Comparison of ENCODE assay signal across 1 cellular context in the genomic region with DNA sequence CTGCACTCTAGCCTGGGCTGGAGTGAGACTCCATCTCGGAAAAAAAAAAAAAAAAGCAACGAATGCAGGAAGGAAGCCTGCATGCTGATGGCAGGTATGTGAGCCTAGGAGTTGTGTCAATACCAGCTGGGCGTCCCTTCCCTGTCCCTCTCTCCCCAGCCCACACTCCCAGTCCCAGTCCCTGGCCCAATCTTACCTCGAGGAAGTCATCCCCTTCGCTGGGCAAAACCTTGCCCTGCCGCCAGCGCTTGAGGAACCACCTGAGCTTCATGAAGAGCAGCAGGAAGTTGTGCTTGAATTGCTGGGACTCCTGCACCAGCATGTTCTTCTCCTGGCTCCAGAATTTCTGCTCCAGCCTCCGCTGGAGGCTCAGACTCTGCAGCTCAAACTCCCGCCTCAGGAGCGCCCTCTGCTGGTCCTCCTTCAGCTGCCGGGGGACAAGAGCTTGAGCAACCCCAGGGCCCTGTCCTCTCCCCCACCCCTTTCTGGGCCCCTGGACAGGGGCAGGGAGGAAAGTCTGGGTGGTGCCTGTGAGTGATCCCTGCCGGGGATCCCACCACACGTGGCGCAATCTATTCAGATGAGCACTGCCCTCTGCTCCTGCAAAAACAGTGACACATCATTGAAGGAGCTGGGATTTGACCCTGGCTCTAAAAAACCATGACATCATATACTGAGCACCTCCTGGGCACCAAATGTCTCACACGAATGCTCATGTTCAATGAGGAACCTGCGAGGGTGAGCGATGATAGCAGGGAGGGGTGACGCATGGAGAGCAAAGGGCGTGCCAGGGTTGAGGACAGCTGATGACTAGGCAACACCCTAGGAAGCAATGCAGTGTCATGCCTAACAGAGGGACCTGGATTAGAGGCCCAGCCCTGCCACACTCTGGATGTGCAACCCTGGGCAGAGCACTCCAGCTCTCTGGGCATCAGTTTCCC.
TF ChIP-seq lines count a peak whose summit lies in the region.

No MANE protein-coding gene starts in this region.

TF ChIP-seq in A549, 52 proteins besides CTCF, POLR2A, EP300 and RAD21 (continued from another document):
- TF ChIP-seq ZSCAN20 (CRISPR knock-in tag; IDR thresholded peaks at IDR 0.05) (no peak), SREBF2 (IDR thresholded peaks at IDR 0.05) (no peak), HOXB13 (CRISPR knock-in tag; IDR thresholded peaks at IDR 0.05; ENCODE audit: low read depth) (no peak), NPAS2 (CRISPR knock-in tag; IDR thresholded peaks at IDR 0.05; ENCODE audit: borderline replicate concordance) (no peak), MAX (IDR thresholded peaks at IDR 0.05) (peak; percentile 30; the same call in 1 of the 2 replicates), FOSL2 (IDR thresholded peaks at IDR 0.05) (no peak), FOSL2 (CRISPR knock-in tag; IDR thresholded peaks at IDR 0.05) (peak; percentile 48; the same call in 1 of the 2 replicates), TFCP2L1 (CRISPR knock-in tag; IDR thresholded peaks at IDR 0.05) (0 out of 2 replicates have a peak, but pooled peaks have one; percentile 33), PHF8 (IDR thresholded peaks at IDR 0.05; ENCODE audit: borderline replicate concordance, low read depth) (no peak), JUNB (IDR thresholded peaks at IDR 0.05) (no peak), ESRRA (IDR thresholded peaks at IDR 0.05; ENCODE audit: borderline replicate concordance, low read length) (no peak), SMC3 (IDR thresholded peaks at IDR 0.05) (peak; percentile 58), MYC (IDR thresholded peaks at IDR 0.05; ENCODE audit: borderline replicate concordance, low read length) (no peak; the same call in 1 of the 2 replicates), GATA3 (IDR thresholded peaks at IDR 0.05; ENCODE audit: borderline replicate concordance) (no peak), E2F6 (IDR thresholded peaks at IDR 0.05; ENCODE audit: borderline replicate concordance, low read depth) (no peak), FOXS1 (CRISPR knock-in tag; IDR thresholded peaks at IDR 0.05) (no peak)
- TF ChIP-seq, protein P1, sequence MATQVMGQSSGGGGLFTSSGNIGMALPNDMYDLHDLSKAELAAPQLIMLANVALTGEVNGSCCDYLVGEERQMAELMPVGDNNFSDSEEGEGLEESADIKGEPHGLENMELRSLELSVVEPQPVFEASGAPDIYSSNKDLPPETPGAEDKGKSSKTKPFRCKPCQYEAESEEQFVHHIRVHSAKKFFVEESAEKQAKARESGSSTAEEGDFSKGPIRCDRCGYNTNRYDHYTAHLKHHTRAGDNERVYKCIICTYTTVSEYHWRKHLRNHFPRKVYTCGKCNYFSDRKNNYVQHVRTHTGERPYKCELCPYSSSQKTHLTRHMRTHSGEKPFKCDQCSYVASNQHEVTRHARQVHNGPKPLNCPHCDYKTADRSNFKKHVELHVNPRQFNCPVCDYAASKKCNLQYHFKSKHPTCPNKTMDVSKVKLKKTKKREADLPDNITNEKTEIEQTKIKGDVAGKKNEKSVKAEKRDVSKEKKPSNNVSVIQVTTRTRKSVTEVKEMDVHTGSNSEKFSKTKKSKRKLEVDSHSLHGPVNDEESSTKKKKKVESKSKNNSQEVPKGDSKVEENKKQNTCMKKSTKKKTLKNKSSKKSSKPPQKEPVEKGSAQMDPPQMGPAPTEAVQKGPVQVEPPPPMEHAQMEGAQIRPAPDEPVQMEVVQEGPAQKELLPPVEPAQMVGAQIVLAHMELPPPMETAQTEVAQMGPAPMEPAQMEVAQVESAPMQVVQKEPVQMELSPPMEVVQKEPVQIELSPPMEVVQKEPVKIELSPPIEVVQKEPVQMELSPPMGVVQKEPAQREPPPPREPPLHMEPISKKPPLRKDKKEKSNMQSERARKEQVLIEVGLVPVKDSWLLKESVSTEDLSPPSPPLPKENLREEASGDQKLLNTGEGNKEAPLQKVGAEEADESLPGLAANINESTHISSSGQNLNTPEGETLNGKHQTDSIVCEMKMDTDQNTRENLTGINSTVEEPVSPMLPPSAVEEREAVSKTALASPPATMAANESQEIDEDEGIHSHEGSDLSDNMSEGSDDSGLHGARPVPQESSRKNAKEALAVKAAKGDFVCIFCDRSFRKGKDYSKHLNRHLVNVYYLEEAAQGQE (IDR thresholded peaks at IDR 0.05), result no peak
- TF ChIP-seq, protein P2, sequence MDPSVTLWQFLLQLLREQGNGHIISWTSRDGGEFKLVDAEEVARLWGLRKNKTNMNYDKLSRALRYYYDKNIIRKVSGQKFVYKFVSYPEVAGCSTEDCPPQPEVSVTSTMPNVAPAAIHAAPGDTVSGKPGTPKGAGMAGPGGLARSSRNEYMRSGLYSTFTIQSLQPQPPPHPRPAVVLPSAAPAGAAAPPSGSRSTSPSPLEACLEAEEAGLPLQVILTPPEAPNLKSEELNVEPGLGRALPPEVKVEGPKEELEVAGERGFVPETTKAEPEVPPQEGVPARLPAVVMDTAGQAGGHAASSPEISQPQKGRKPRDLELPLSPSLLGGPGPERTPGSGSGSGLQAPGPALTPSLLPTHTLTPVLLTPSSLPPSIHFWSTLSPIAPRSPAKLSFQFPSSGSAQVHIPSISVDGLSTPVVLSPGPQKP (IDR thresholded peaks at IDR 0.05; ENCODE audit: low read depth, low read length), result no peak
